ENCODE assay signal across 6 cellular contexts in the genomic region with DNA sequence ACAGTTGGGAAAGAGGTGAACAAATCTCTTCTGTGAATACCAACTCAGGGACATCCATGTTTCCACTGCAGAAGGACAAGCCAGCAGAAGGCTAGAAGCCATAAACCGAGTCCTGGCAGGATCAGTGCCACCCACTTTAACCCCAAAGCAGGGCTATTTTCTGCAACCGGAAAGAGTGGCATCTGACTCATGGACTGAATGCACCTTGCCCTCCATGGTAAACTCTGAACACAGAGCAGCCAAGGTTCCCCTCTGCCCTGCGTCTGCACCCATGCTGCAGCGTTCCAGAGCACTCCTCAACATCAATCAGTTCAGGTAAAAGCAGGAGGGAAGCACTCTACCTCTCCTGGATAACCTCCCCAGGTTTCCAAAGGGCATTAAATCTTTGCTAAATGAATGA. TPM values are rescaled to one million over a fixed set of nuclear protein-coding genes. Genes with fewer than 3 reads are reported as not detected.
DNase-seq lines count a peak whose midpoint lies in the region; ATAC-seq, FAIRE-seq and TF ChIP-seq lines count a peak whose summit lies in the region.

No MANE protein-coding gene starts in this region.

- H3K4me3 ChIP-seq in HFF-Myc (replicated peaks; ENCODE audit: low read depth, low read length) (peak overlapping the region; percentile 83), kidney (ENCODE audit: low read length in 2 of 2) (peak overlapping the region; percentile 97 to 98), aorta (ENCODE audit: low read length in 2 of 2) (peak overlapping the region; percentile 37 to 80)

- H3K27ac ChIP-seq in kidney (ENCODE audit: low read depth in 2 of 2, low read length in 2 of 2) (peak overlapping the region; percentile 94 to 98), aorta (ENCODE audit: low read depth in 1 of 2, low read length in 2 of 2) (peak overlapping the region; percentile 84 to 91)

- 38 to 51% methylated on average over 4 of the region's 4 CpGs for WGBS in aorta, 2 donors

- no peak for ATAC-seq in aorta (ENCODE audit: low FRiP score)

- no peaks in the 10 kb centered on the region for H3K27me3 ChIP-seq in aorta (ENCODE audit: control insufficient read depth in 1 of 2, insufficient read depth in 2 of 2, low read length in 1 of 2)

- H3K4me1 ChIP-seq in kidney (ENCODE audit: control insufficient read depth in 1 of 2, insufficient read depth in 1 of 2, low read depth in 1 of 2, low read length in 2 of 2): peaks cover 17 to 22% of the 10 kb centered on the region in 2 donors
- no peaks in the 10 kb centered on the region for H3K4me1 ChIP-seq in aorta (ENCODE audit: control insufficient read depth in 1 of 2, insufficient read depth in 2 of 2, low read length in 2 of 2)

- FAIRE-seq in kidney (lab: Jason Lieb, UNC): no peak

- TF ChIP-seq CTCF in HFF-Myc (IDR thresholded peaks at IDR 0.05; ENCODE audit: low read depth, low read length, missing control alignments) (no peak), kidney (IDR thresholded peaks at IDR 0.05; ENCODE audit: borderline replicate concordance, extremely low read depth, insufficient read depth) (no peak)

- H3K9ac ChIP-seq in kidney (ENCODE audit: low read length in 2 of 2): peak overlapping the region; percentile 90 to 99

- H3K9me3 ChIP-seq in kidney (ENCODE audit: control insufficient read depth in 1 of 2, low read length in 2 of 2): no peaks in the 10 kb centered on the region
- no peaks in the 10 kb centered on the region for H3K9me3 ChIP-seq in aorta (ENCODE audit: control insufficient read depth, low read length)

- intact Hi-C loops in kidney (cut with DNase I) (no loop called here), aorta (cut with DNase I) (loop anchor here in 1 of 2 donors (5.0 kb wide), 1 partner anchor 32 kb away; the partner anchor contains the start of genes CIB1 and GDPGP1)

- H3K36me3 ChIP-seq in kidney (ENCODE audit: control insufficient read depth in 1 of 2, insufficient read depth in 2 of 2, low read length in 2 of 2) (no peaks in the 10 kb centered on the region), aorta (ENCODE audit: control insufficient read depth in 1 of 2, insufficient read depth in 2 of 2, low read length in 1 of 2) (no peaks in the 10 kb centered on the region)

- DNase-seq in HFF-Myc (ENCODE audit: extremely low read depth, low read depth) (no peak), kidney (no peak), aorta (no peak), DMS 273 (lab: John Stamatoyannopoulos, UW; ENCODE audit: unreplicated experiment) (no peak), EL (no peak)
- DNase-seq in activated CD8-positive, alpha-beta memory T cell treated with anti-CD3 and anti-CD28 coated beads for 24 hours: peak; percentile 66

RNA-seq across cellular contexts. Expression of gene NGRN, which starts 0.8 kb away (rescaled TPM):
- 81.9 TPM for total RNA-seq in kidney
- polyA plus RNA-seq in kidney (ENCODE audit: insufficient read depth, low read depth, low replicate concordance): 93.8 TPM
- total RNA-seq in aorta: 10 to 100 TPM; 75.6 to 81.5 TPM
- 100 to 1,000 TPM in 1 of 2 donors, 10 to 100 TPM in 1; 87.9 to 120 TPM for polyA plus RNA-seq in aorta

RNA-seq across cellular contexts. Expression of gene TTLL13, which starts 15.3 kb away (rescaled TPM):
- total RNA-seq in kidney (0.54 TPM), aorta (not detected)
- polyA plus RNA-seq in kidney (ENCODE audit: insufficient read depth, low read depth, low replicate concordance) (0.88 TPM), aorta (not detected)

RNA-seq across cellular contexts. Expression of gene GDPGP1, which starts 30.6 kb away (rescaled TPM):
- total RNA-seq in kidney (15.3 TPM), aorta (1 to 10 TPM; 3.3 to 7.1 TPM)
- polyA plus RNA-seq in kidney (ENCODE audit: insufficient read depth, low read depth, low replicate concordance) (4.8 TPM), aorta (1 to 10 TPM; 1.3 to 2.1 TPM)

RNA-seq across cellular contexts. Expression of gene CIB1, which starts 30.9 kb away (rescaled TPM):
- total RNA-seq in kidney (158 TPM), aorta (10 to 100 TPM; 35.5 to 54.7 TPM)
- polyA plus RNA-seq in kidney (ENCODE audit: insufficient read depth, low read depth, low replicate concordance) (321 TPM), aorta (100 to 1,000 TPM in 1 of 2 donors, 10 to 100 TPM in 1; 94.2 to 128 TPM)
